ENCODE assay signal across 8 cellular contexts in the genomic region with DNA sequence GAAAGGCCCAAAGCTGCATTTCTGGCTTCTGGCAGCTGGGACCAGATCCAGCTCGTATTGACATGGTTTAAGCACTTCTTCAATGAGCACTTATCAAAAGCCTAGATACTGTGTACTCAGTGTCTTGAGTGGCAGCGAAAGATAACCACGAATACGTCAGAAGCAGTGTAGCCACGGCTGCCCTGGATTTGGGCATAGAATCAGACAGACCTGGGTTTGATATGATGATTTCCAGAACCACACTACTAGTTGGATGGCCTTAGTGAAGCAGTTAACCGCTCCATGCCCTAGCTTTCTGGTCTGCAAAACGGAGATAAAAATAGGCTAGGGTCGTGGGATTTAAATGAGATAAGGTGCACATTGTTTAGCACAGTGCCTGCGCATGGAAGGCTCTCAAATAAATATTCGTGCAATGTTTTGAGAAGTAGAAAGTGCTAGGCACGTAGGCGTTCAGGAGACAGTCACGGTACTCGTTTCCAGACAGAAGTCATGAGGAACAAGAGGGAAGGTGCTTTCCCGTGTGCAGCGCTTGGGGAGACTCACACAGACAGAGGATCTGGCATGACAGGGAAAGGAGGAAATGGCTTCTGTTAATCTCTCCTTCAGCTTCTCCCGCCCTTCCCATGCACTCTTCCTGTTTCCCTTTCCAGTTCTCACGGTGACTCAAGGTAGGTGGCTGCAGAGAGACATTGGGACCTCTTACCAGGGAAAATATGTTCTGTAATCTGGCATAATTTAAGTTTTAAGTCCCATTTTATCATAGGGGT.
A peak's percentile ranks its signal among the peaks of the same experiment; 100 is the strongest.
DNase-seq lines count a peak whose midpoint lies in the region; ATAC-seq, FAIRE-seq and TF ChIP-seq lines count a peak whose summit lies in the region.

No MANE protein-coding gene starts in this region.

- peak; percentile 14 for ATAC-seq in GM21529 (IDR thresholded peaks at IDR 0.05; ENCODE audit: unreplicated experiment)
- ATAC-seq in activated naive CD8-positive, alpha-beta T cell treated with anti-CD3 and anti-CD28 coated beads, Interleukin-2, amount 50 U/mL, for 24 hours = peak; percentile 23

- peak overlapping the region; percentile 14 to 76 for H3K4me3 ChIP-seq in CD4-positive, alpha-beta memory T cell (ENCODE audit: low read length in 2 of 2)
- H3K4me3 ChIP-seq in KMS-11 (IDR thresholded peaks at IDR 0.05; ENCODE audit: insufficient read depth, low read depth, low read length) (peak overlapping the region; percentile 96), keratinocyte (ENCODE audit: control insufficient read depth in 2 of 3, extremely low read depth in 1 of 3, insufficient read depth in 2 of 3, low read depth in 1 of 3, low read length in 3 of 3) (peak overlapping the region in 1 of 3 experiments; percentile 67)

- H3K4me1 ChIP-seq in CD4-positive, alpha-beta memory T cell (ENCODE audit: insufficient read depth, low read length) = peaks cover 41% of the 10 kb centered on the region
- H3K4me1 ChIP-seq in KMS-11 (ENCODE audit: low read depth, poor library complexity, severe bottlenecking) (peaks cover 89% of the 10 kb centered on the region), keratinocyte (ENCODE audit: control insufficient read depth, extremely low read depth, insufficient read depth, low read length) (peaks cover 57% of the 10 kb centered on the region)

- H3K36me3 Mint-ChIP-seq in CD4-positive, alpha-beta memory T cell = no peaks in the 10 kb centered on the region
- H3K36me3 Mint-ChIP-seq in activated naive CD8-positive, alpha-beta T cell treated with anti-CD3 and anti-CD28 coated beads, Interleukin-2, amount 50 U/mL, for 24 hours (ENCODE audit: low read depth) = no peaks in the 10 kb centered on the region

- no peaks in the 10 kb centered on the region for H3K9me3 ChIP-seq in CD4-positive, alpha-beta memory T cell (ENCODE audit: control insufficient read depth in 1 of 2, low read length in 2 of 2)
- no peaks in the 10 kb centered on the region for H3K9me3 ChIP-seq in keratinocyte (ENCODE audit: control insufficient read depth, low read depth, low read length)

- CTCF ChIA-PET in CD4-positive, alpha-beta memory T cell (lab: Charles Lee; ENCODE audit: partially characterized antibody) = interaction anchor here (0.5 to 20.1 kb wide), 28 partner anchors 9 to 937 kb away, joined by 3 to 346 read pairs (median 4); a partner anchor contains a TSS

- peak overlapping the region; percentile 99 to 100 (median 99) for H3K27ac Mint-ChIP-seq in CD4-positive, alpha-beta memory T cell
- H3K27ac Mint-ChIP-seq in activated naive CD8-positive, alpha-beta T cell treated with anti-CD3 and anti-CD28 coated beads, Interleukin-2, amount 50 U/mL, for 24 hours = peak overlapping the region; percentile 93

- intact Hi-C loops in CD4-positive, alpha-beta memory T cell (cut with micrococcal nuclease) = loop anchor here (1.0 to 2.0 kb wide), 7 partner anchors 13 to 534 kb away; a partner anchor contains a TSS

- H3K27me3 Mint-ChIP-seq in CD4-positive, alpha-beta memory T cell = no peaks in the 10 kb centered on the region
- H3K27me3 Mint-ChIP-seq in activated naive CD8-positive, alpha-beta T cell treated with anti-CD3 and anti-CD28 coated beads, Interleukin-2, amount 50 U/mL, for 24 hours = peaks cover 1% of the 10 kb centered on the region

- H3K4me2 ChIP-seq in KMS-11 = peak overlapping the region; percentile 90
- H3K4me2 ChIP-seq in keratinocyte (ENCODE audit: control insufficient read depth, extremely low read depth, insufficient read depth, low read depth, low read length) = peak overlapping the region; percentile 90

- H3K27me3 ChIP-seq in CD4-positive, alpha-beta memory T cell (ENCODE audit: insufficient read depth, low read length) = no peaks in the 10 kb centered on the region
- H3K27me3 ChIP-seq in KMS-11 (ENCODE audit: insufficient read depth, low read depth) = no peaks in the 10 kb centered on the region
- no peaks in the 10 kb centered on the region for H3K27me3 ChIP-seq in keratinocyte (ENCODE audit: control insufficient read depth, extremely low read depth, insufficient read depth, low read length)

- no peaks in the 10 kb centered on the region for H3K36me3 ChIP-seq in CD4-positive, alpha-beta memory T cell (ENCODE audit: insufficient read depth, low read length)
- H3K36me3 ChIP-seq in KMS-11 (ENCODE audit: insufficient read depth) = no peaks in the 10 kb centered on the region
- no peaks in the 10 kb centered on the region for H3K36me3 ChIP-seq in keratinocyte (ENCODE audit: control insufficient read depth in 2 of 2, extremely low read depth in 1 of 2, insufficient read depth in 2 of 2, low read length in 2 of 2)

- POLR2A ChIA-PET in CD4-positive, alpha-beta memory T cell (lab: Charles Lee; ENCODE audit: partially characterized antibody) = interaction anchor here (0.6 to 6.1 kb wide), 35 partner anchors 9 to 1225 kb away, joined by 3 to 104 read pairs (median 7); a partner anchor contains a TSS

- peak; percentile 23 for FAIRE-seq in keratinocyte (lab: Jason Lieb, UNC)

- H2AFZ ChIP-seq in KMS-11 (ENCODE audit: low read depth) = peak overlapping the region; percentile 40
- H2AFZ ChIP-seq in keratinocyte (ENCODE audit: control insufficient read depth, low read length) = peak overlapping the region; percentile 68

- peak overlapping the region; percentile 79 to 93 (median 89) for H3K4me3 Mint-ChIP-seq in CD4-positive, alpha-beta memory T cell
- peak overlapping the region; percentile 75 for H3K4me3 Mint-ChIP-seq in activated naive CD8-positive, alpha-beta T cell treated with anti-CD3 and anti-CD28 coated beads, Interleukin-2, amount 50 U/mL, for 24 hours

- H4K20me1 ChIP-seq in KMS-11 (ENCODE audit: insufficient read depth) = no peaks in the 10 kb centered on the region
- H4K20me1 ChIP-seq in keratinocyte (ENCODE audit: control insufficient read depth, extremely low read depth, insufficient read depth, low read length) = no peaks in the 10 kb centered on the region

- no peaks in the 10 kb centered on the region for H3K9me3 Mint-ChIP-seq in CD4-positive, alpha-beta memory T cell
- H3K9me3 Mint-ChIP-seq in activated naive CD8-positive, alpha-beta T cell treated with anti-CD3 and anti-CD28 coated beads, Interleukin-2, amount 50 U/mL, for 24 hours = no peaks in the 10 kb centered on the region

- TF ChIP-seq CTCF in KMS-11 (conservative IDR thresholded peaks at IDR 0.05; ENCODE audit: low read depth, low read length) (no peak), keratinocyte (optimal IDR thresholded peaks at IDR 0.05 in 1 of 3, IDR thresholded peaks at IDR 0.05 in 1 of 3, conservative IDR thresholded peaks at IDR 0.05 in 1 of 3; ENCODE audit: extremely low read depth in 1 of 3, insufficient read depth in 2 of 3, low read length in 3 of 3) (no peak)

- peak overlapping the region; percentile 91 for H3K27ac ChIP-seq in CD4-positive, alpha-beta memory T cell (ENCODE audit: low read depth, low read length)
- H3K27ac ChIP-seq in KMS-11 = peak overlapping the region; percentile 96
- peak overlapping the region; percentile 98 for H3K27ac ChIP-seq in keratinocyte (ENCODE audit: control insufficient read depth, insufficient read depth, low read length)

- no peaks in the 10 kb centered on the region for H3K9me1 ChIP-seq in keratinocyte (ENCODE audit: control insufficient read depth, extremely low read depth, insufficient read depth, low read length)

- H3K79me2 ChIP-seq in KMS-11 (ENCODE audit: insufficient read depth, low read depth) = no peaks in the 10 kb centered on the region
- H3K79me2 ChIP-seq in keratinocyte (ENCODE audit: control insufficient read depth, insufficient read depth, low read length) = no peaks in the 10 kb centered on the region

- peak in 1 of 5 donors; percentile 76 for DNase-seq in CD4-positive, alpha-beta memory T cell
- DNase-seq in activated naive CD8-positive, alpha-beta T cell treated with anti-CD3 and anti-CD28 coated beads, Interleukin-2, amount 50 U/mL, for 24 hours = peak; percentile 33
- no peak for DNase-seq in keratinocyte (ENCODE audit: low read depth, low spot score)
- DNase-seq in stimulated activated CD4-positive, alpha-beta T cell treated with anti-CD3 and anti-CD28 coated beads, Interleukin-4, amount 100 ng/mL, for 4 hours = peak; percentile 9 to 25
- DNase-seq in T1000 (lab: John Stamatoyannopoulos, UW) = no peak
- no peak for DNase-seq in NOMO-1 (lab: John Stamatoyannopoulos, UW; ENCODE audit: unreplicated experiment in 2 of 2)

- H3K4me1 Mint-ChIP-seq in CD4-positive, alpha-beta memory T cell = peaks cover 30 to 50% (median 42%) of the 10 kb centered on the region in 4 donors
- H3K4me1 Mint-ChIP-seq in activated naive CD8-positive, alpha-beta T cell treated with anti-CD3 and anti-CD28 coated beads, Interleukin-2, amount 50 U/mL, for 24 hours = peaks cover 77% of the 10 kb centered on the region

- H3K9ac ChIP-seq in KMS-11 = peak overlapping the region; percentile 82
- peak overlapping the region; percentile 95 for H3K9ac ChIP-seq in keratinocyte (ENCODE audit: control insufficient read depth, extremely low read depth, insufficient read depth, low read length)

- dilution Hi-C loops in keratinocyte (cut with MboI; ENCODE audit: extremely low pct_ligation_motif_present, low sequenced_read_pairs) = no loop called here

Comparison
In these comparisons a context has a peak if more than half of its experiments do, and no peak if none do; other contexts are left out.
1. DNase-seq: peak in activated naive CD8-positive, alpha-beta T cell treated with anti-CD3 and anti-CD28 coated beads, Interleukin-2, amount 50 U/mL, for 24 hours (single experiment) and stimulated activated CD4-positive, alpha-beta T cell treated with anti-CD3 and anti-CD28 coated beads, Interleukin-4, amount 100 ng/mL, for 4 hours (2 of 2); none in keratinocyte (single experiment), T1000 (single experiment) and NOMO-1 (0 of 2).
2. Peak in every context shown above with its lines, with median percentiles within 50 percentile points of each other: H3K27ac ChIP-seq.